In the genomic region with DNA sequence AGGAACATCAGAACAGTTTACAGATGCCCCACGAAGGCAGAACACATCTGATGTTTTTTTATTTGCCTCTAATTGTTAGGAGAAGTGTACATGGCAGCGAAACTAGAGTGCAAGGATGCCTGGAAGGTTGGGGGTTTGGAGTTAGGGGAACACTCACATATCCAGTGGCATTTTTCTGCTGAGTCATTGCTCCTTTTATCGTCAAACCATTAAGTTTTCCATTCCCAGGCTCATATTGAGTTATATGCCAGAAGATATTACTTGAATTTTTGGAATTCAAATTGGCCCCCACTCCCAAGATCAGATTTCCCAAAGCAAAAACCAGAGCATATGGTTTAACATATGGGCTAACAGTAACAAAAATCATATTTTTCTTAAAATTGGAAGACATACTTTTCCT, we compare ENCODE assay signal across 25 cellular contexts.
A peak's percentile ranks its signal among the peaks of the same experiment; 100 is the strongest.
DNase-seq lines count a peak whose midpoint lies in the region; ATAC-seq, FAIRE-seq and TF ChIP-seq lines count a peak whose summit lies in the region.
"Had no signal": no experiment of that assay in that cellular context is flagged by ENCODE, and none has a peak within 500 bp of the region (broad histone marks: within the 10 kb centered on the region; RNA-seq: fewer than 3 reads in every experiment).

No MANE protein-coding gene starts in this region.

- CTCF ChIA-PET in HepG2 (lab: Yijun Ruan, JAX; ENCODE audit: low intra/inter-chr PET ratio, low total read pairs) = no interaction called here
- CTCF ChIA-PET in WTC11 (lab: Charles Lee) = no interaction called here

- H3K9me3 ChIP-seq in HepG2 (ENCODE audit: low read length) (no peaks in the 10 kb centered on the region), right lobe of liver (no peaks in the 10 kb centered on the region), smooth muscle cell (replicated peaks; ENCODE audit: low read depth) (no peaks in the 10 kb centered on the region)
- H3K9me3 ChIP-seq: BLaER1, esophagus squamous epithelium, pancreas, SJCRH30 had no signal

- H2AFZ ChIP-seq in HepG2 (ENCODE audit: low read length) (no peak overlapping the region), smooth muscle cell (ENCODE audit: low read depth) (no peak overlapping the region)

- H3K4me3 ChIP-seq in HepG2 (replicated peaks in 1 of 3; ENCODE audit: insufficient read depth in 1 of 3, low read depth in 2 of 3, low read length in 3 of 3) = no peak overlapping the region
- H3K4me3 ChIP-seq in right lobe of liver = no peak overlapping the region
- H3K4me3 ChIP-seq in smooth muscle cell = no peak overlapping the region
- H3K4me3 ChIP-seq: BLaER1, esophagus squamous epithelium, pancreas, SJCRH30 had no signal

- in situ Hi-C loops in HepG2 (cut with HindIII; ENCODE audit: extremely low pct_ligation_motif_present, low pct_unique_long_range_greater_than_20kb) = no loop called here

- H3K27me3 ChIP-seq in HepG2 (ENCODE audit: control insufficient read depth in 1 of 2, insufficient read depth in 2 of 2, low read length in 2 of 2) (no peaks in the 10 kb centered on the region), right lobe of liver (no peaks in the 10 kb centered on the region), smooth muscle cell (ENCODE audit: low read depth) (no peaks in the 10 kb centered on the region)
- H3K27me3 ChIP-seq: BLaER1, esophagus squamous epithelium, pancreas, SJCRH30 had no signal

- intact Hi-C loops in HepG2 (cut with micrococcal nuclease; ENCODE audit: unreplicated experiment) (no loop called here), right lobe of liver (cut with DNase I) (no loop called here)

- H3K4me2 ChIP-seq in HepG2 (ENCODE audit: low read depth, low read length) = no peak overlapping the region
- H3K4me2 ChIP-seq in smooth muscle cell = peak overlapping the region; percentile 10
- H3K4me2 ChIP-seq: BLaER1 had no signal

- ATAC-seq in HepG2 (no peak), right lobe of liver (no peak), WTC11 (no peak), GM21786 (IDR thresholded peaks at IDR 0.05; ENCODE audit: unreplicated experiment) (no peak)
- ATAC-seq: effector memory CD8-positive, alpha-beta T cell; naive thymus-derived CD8-positive, alpha-beta T cell; Panc1; pancreas; right cardiac atrium had no signal

- DNase-seq in HepG2 (ENCODE audit: low spot score) (no peak), right lobe of liver (no peak), WTC11 (ENCODE audit: low spot score) (no peak), fibroblast of gingiva (ENCODE audit: low read depth) (peak; percentile 24), smooth muscle cell (lab: John Stamatoyannopoulos, UW; ENCODE audit: unreplicated experiment) (no peak), iPS-NIHi7 (ENCODE audit: extremely low spot score) (no peak)
- no peak for DNase-seq in stimulated activated CD4-positive, alpha-beta T cell treated with anti-CD3 and anti-CD28 coated beads, Interleukin-4, amount 100 ng/mL, for 1 hour
- DNase-seq: activated CD4-positive, alpha-beta T cell treated with anti-CD3 and anti-CD28 coated beads for 4 hours; activated naive CD4-positive, alpha-beta T cell treated with anti-CD3 and anti-CD28 coated beads, Interleukin-2, amount 50 U/mL, for 16 hours; activated T-cell treated with anti-CD3 and anti-CD28 coated beads, Interleukin-2, amount 50 U/mL, for 48 hours; effector memory CD8-positive, alpha-beta T cell; esophagus squamous epithelium; glutamatergic neuron; KBM-7; naive thymus-derived CD8-positive, alpha-beta T cell; NCI-H345; pancreas; right cardiac atrium; SJCRH30; substantia nigra had no signal

- WGBS in HepG2 (ENCODE audit: low lambda C conversion rate) = 10% methylated on average over 3 of the region's 3 CpGs
- 34% methylated on average over 3 of the region's 3 CpGs for WGBS in right lobe of liver (ENCODE audit: insufficient coverage, low coverage, low lambda C conversion rate, missing lambda C conversion rate)
- 82% methylated on average over 3 of the region's 3 CpGs for WGBS in smooth muscle cell (ENCODE audit: low lambda C conversion rate)

- peaks cover 6% of the 10 kb centered on the region for H3F3A ChIP-seq in smooth muscle cell (ENCODE audit: low read depth)

- POLR2A ChIA-PET in HepG2 (lab: Yijun Ruan, JAX) (no interaction called here), WTC11 (lab: Charles Lee) (no interaction called here)

- H3K36me3 ChIP-seq in HepG2 (replicated peaks in 1 of 2; ENCODE audit: control insufficient read depth in 1 of 2, insufficient read depth in 2 of 2, low read length in 2 of 2) (no peaks in the 10 kb centered on the region), right lobe of liver (no peaks in the 10 kb centered on the region), smooth muscle cell (ENCODE audit: low read depth) (no peaks in the 10 kb centered on the region)
- H3K36me3 ChIP-seq: BLaER1, esophagus squamous epithelium, pancreas, SJCRH30 had no signal

- no peak for FAIRE-seq in HepG2 (lab: Jason Lieb, UNC)
- FAIRE-seq: A204.1, pancreas had no signal

- H3K9me3 Mint-ChIP-seq in WTC11 = no peaks in the 10 kb centered on the region
- H3K9me3 Mint-ChIP-seq: T-helper 1 cell treated with Interleukin-12 subunit alpha and Interleukin-12 subunit beta and Interleukin-4 antibody, amounts not matched to agents 30 μg/mL and 1 μg/mL, for 36 hours had no signal

- BruUV-seq in HepG2 (replicated peaks; lab: Mats Ljungman, UMichigan) = no TSS peak

- H3K79me2 ChIP-seq in HepG2 (ENCODE audit: insufficient read depth, low read length) (no peaks in the 10 kb centered on the region), smooth muscle cell (ENCODE audit: low read depth) (no peaks in the 10 kb centered on the region)

- no peak for TF ChIP-seq POLR2A in HepG2 (IDR thresholded peaks at IDR 0.05; ENCODE audit: insufficient read depth in 1 of 2, low read depth in 2 of 2, low read length in 2 of 2)
- TF ChIP-seq POLR2A in right lobe of liver (IDR thresholded peaks at IDR 0.05) = no peak

- no peak for TF ChIP-seq CTCF in HepG2 (CRISPR knock-in tag; IDR thresholded peaks at IDR 0.05)
- TF ChIP-seq CTCF in right lobe of liver (IDR thresholded peaks at IDR 0.05) = no peak
- no peak for TF ChIP-seq CTCF in WTC11 (IDR thresholded peaks at IDR 0.05)
- no peak for TF ChIP-seq CTCF in smooth muscle cell (IDR thresholded peaks at IDR 0.05; ENCODE audit: borderline replicate concordance, insufficient read depth, poor library complexity, severe bottlenecking)

- no peaks in the 10 kb centered on the region for H3K36me3 Mint-ChIP-seq in WTC11
- H3K36me3 Mint-ChIP-seq: naive thymus-derived CD8-positive, alpha-beta T cell had no signal

- H3K9ac ChIP-seq in HepG2 (ENCODE audit: insufficient read depth, low read depth, low read length) (no peak overlapping the region), smooth muscle cell (ENCODE audit: low read depth) (no peak overlapping the region)
- H3K9ac ChIP-seq: BLaER1 had no signal

- no peak overlapping the region for H3K27ac ChIP-seq in HepG2 (ENCODE audit: extremely low read length, insufficient read depth, low read length)
- no peak overlapping the region for H3K27ac ChIP-seq in right lobe of liver
- H3K27ac ChIP-seq in smooth muscle cell (ENCODE audit: low read depth) = no peak overlapping the region
- H3K27ac ChIP-seq: BLaER1, esophagus squamous epithelium, pancreas, SJCRH30 had no signal

- H3K27ac Mint-ChIP-seq in WTC11 = peak overlapping the region; percentile 29; the same call in 1 of the 2 replicates
- H3K27ac Mint-ChIP-seq: effector memory CD8-positive, alpha-beta T cell; naive thymus-derived CD8-positive, alpha-beta T cell; T-helper 1 cell treated with Interleukin-12 subunit alpha and Interleukin-12 subunit beta and Interleukin-4 antibody, amounts not matched to agents 30 μg/mL and 1 μg/mL, for 36 hours had no signal

- no peak overlapping the region for H3K4me3 Mint-ChIP-seq in WTC11
- H3K4me3 Mint-ChIP-seq: effector memory CD8-positive, alpha-beta T cell; naive thymus-derived CD8-positive, alpha-beta T cell; T-helper 1 cell treated with Interleukin-12 subunit alpha and Interleukin-12 subunit beta and Interleukin-4 antibody, amounts not matched to agents 30 μg/mL and 1 μg/mL, for 36 hours had no signal

- no peak for TF ChIP-seq RAD21 in HepG2 (CRISPR knock-in tag; IDR thresholded peaks at IDR 0.05)

- H3K4me1 Mint-ChIP-seq in WTC11 = no peaks in the 10 kb centered on the region
- H3K4me1 Mint-ChIP-seq: naive thymus-derived CD8-positive, alpha-beta T cell had no signal

- H4K20me1 ChIP-seq in HepG2 (ENCODE audit: insufficient read depth, low read length) (no peaks in the 10 kb centered on the region), smooth muscle cell (ENCODE audit: low read depth) (no peaks in the 10 kb centered on the region)
- H4K20me1 ChIP-seq: BLaER1 had no signal

- no peaks in the 10 kb centered on the region for H3K27me3 Mint-ChIP-seq in WTC11 (ENCODE audit: low read depth)
- H3K27me3 Mint-ChIP-seq: effector memory CD8-positive, alpha-beta T cell; naive thymus-derived CD8-positive, alpha-beta T cell had no signal

- no peaks in the 10 kb centered on the region for H3K4me1 ChIP-seq in HepG2 (ENCODE audit: insufficient read depth, low read length)
- no peaks in the 10 kb centered on the region for H3K4me1 ChIP-seq in right lobe of liver
- no peaks in the 10 kb centered on the region for H3K4me1 ChIP-seq in smooth muscle cell (ENCODE audit: low read depth)
- H3K4me1 ChIP-seq: BLaER1, esophagus squamous epithelium, pancreas, SJCRH30 had no signal

- TF ChIP-seq EP300 in HepG2 (IDR thresholded peaks at IDR 0.05; ENCODE audit: low read depth in 2 of 2, low read length in 2 of 2) = no peak
- no peak for TF ChIP-seq EP300 in HepG2 (CRISPR knock-in tag; IDR thresholded peaks at IDR 0.05; ENCODE audit: borderline replicate concordance)

TF ChIP-seq in HepG2, 621 proteins besides CTCF, POLR2A, EP300 and RAD21 (continues in another document):
- TF ChIP-seq, protein P1, sequence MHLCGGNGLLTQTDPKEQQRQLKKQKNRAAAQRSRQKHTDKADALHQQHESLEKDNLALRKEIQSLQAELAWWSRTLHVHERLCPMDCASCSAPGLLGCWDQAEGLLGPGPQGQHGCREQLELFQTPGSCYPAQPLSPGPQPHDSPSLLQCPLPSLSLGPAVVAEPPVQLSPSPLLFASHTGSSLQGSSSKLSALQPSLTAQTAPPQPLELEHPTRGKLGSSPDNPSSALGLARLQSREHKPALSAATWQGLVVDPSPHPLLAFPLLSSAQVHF (CRISPR knock-in tag; IDR thresholded peaks at IDR 0.05) = no peak
- TF ChIP-seq ZNF644 (CRISPR knock-in tag; IDR thresholded peaks at IDR 0.05; ENCODE audit: low read depth) (no peak), MAFK (conservative IDR thresholded peaks at IDR 0.05 in 1 of 2, IDR thresholded peaks at IDR 0.05 in 1 of 2; ENCODE audit: low read length in 2 of 2) (peak; percentile 50 to 56; a peak in 3 of 4 replicates)

TF ChIP-seq in WTC11, 78 proteins besides CTCF, POLR2A, EP300 and RAD21 (continues in another document):
- TF ChIP-seq SMAD3 (CRISPR knock-in tag; IDR thresholded peaks at IDR 0.05; ENCODE audit: borderline replicate concordance) = no peak
- TF ChIP-seq, protein P2, sequence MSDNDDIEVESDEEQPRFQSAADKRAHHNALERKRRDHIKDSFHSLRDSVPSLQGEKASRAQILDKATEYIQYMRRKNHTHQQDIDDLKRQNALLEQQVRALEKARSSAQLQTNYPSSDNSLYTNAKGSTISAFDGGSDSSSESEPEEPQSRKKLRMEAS (CRISPR knock-in tag; IDR thresholded peaks at IDR 0.05) = no peak
- TF ChIP-seq ZBTB21 (CRISPR knock-in tag; IDR thresholded peaks at IDR 0.05; ENCODE audit: borderline replicate concordance) = no peak
